1 cellular context compared by ENCODE assay signal in the genomic region with DNA sequence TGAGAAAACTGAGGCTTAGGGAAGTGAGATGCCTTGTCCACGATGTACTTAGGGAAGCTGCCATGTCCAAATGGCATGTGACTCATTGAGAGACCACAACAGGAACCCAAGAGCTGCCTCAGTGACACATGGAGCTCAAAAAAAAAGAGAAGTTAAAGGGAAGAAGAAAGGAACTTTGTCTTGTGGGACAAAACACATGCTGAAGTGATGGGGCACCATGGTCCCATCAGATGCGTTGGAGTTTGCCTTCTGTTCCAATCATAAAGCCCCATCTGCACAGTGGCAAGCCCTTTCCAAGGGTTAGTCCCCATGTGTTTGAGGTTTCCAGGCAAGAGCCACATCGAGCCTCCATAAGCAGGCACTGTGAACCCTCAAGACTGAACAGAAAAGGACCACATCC.
TF ChIP-seq lines count a peak whose summit lies in the region.

No MANE protein-coding gene starts in this region.

TF ChIP-seq in K562, 482 proteins besides CTCF, POLR2A, EP300 and RAD21:
- peak; percentile 13; the same call in 1 of the 2 replicates for TF ChIP-seq POLR2AphosphoS5 (IDR thresholded peaks at IDR 0.05; ENCODE audit: control insufficient read depth, insufficient read depth, low read depth, low read length)
- TF ChIP-seq RFX5 (IDR thresholded peaks at IDR 0.05; ENCODE audit: low read depth, low read length): no peak
- TF ChIP-seq, protein P1, sequence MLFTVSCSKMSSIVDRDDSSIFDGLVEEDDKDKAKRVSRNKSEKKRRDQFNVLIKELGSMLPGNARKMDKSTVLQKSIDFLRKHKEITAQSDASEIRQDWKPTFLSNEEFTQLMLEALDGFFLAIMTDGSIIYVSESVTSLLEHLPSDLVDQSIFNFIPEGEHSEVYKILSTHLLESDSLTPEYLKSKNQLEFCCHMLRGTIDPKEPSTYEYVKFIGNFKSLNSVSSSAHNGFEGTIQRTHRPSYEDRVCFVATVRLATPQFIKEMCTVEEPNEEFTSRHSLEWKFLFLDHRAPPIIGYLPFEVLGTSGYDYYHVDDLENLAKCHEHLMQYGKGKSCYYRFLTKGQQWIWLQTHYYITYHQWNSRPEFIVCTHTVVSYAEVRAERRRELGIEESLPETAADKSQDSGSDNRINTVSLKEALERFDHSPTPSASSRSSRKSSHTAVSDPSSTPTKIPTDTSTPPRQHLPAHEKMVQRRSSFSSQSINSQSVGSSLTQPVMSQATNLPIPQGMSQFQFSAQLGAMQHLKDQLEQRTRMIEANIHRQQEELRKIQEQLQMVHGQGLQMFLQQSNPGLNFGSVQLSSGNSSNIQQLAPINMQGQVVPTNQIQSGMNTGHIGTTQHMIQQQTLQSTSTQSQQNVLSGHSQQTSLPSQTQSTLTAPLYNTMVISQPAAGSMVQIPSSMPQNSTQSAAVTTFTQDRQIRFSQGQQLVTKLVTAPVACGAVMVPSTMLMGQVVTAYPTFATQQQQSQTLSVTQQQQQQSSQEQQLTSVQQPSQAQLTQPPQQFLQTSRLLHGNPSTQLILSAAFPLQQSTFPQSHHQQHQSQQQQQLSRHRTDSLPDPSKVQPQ (CRISPR knock-in tag; IDR thresholded peaks at IDR 0.05; ENCODE audit: borderline replicate concordance): no peak
- no peak for TF ChIP-seq RUNX1 (IDR thresholded peaks at IDR 0.05; ENCODE audit: low read depth)
- no peak for TF ChIP-seq FOS (IDR thresholded peaks at IDR 0.05; ENCODE audit: extremely low read depth, insufficient read length)
